In genomic region chr15:75659141-75659771, GRCh38 we compare ENCODE assay signal across 2 cellular contexts.
TF ChIP-seq lines count a peak whose summit lies in the region.

No MANE protein-coding gene starts in this region.

TF ChIP-seq in SK-N-SH, 30 proteins besides CTCF, POLR2A, EP300 and RAD21:
- TF ChIP-seq RFX5 (IDR thresholded peaks at IDR 0.05; ENCODE audit: low read length) (no peak), REST (IDR thresholded peaks at IDR 0.05; ENCODE audit: low read depth, low read length) (no peak), USF1 (IDR thresholded peaks at IDR 0.05; ENCODE audit: borderline replicate concordance, low read depth) (no peak), RXRA (IDR thresholded peaks at IDR 0.05; ENCODE audit: borderline replicate concordance, low read depth) (no peak), MEF2A (IDR thresholded peaks at IDR 0.05; ENCODE audit: borderline replicate concordance, low read depth) (no peak), NRF1 (IDR thresholded peaks at IDR 0.05; ENCODE audit: low read depth, low read length) (no peak), RCOR1 (IDR thresholded peaks at IDR 0.05; ENCODE audit: low read length) (no peak), TEAD4 (IDR thresholded peaks at IDR 0.05; ENCODE audit: borderline replicate concordance, insufficient read depth) (no peak), JUND (IDR thresholded peaks at IDR 0.05) (no peak), GATA2 (CRISPR knock-in tag; IDR thresholded peaks at IDR 0.05) (no peak), MXI1 (IDR thresholded peaks at IDR 0.05; ENCODE audit: low read depth, low read length) (no peak), TCF12 (IDR thresholded peaks at IDR 0.05) (no peak), FOXM1 (IDR thresholded peaks at IDR 0.05; ENCODE audit: low read depth) (no peak), FOSL2 (IDR thresholded peaks at IDR 0.05; ENCODE audit: borderline replicate concordance, low read depth) (no peak), POLR2AphosphoS5 (IDR thresholded peaks at IDR 0.05; ENCODE audit: low read depth, low read length) (no peak), GABPA (IDR thresholded peaks at IDR 0.05; ENCODE audit: low read depth) (no peak), MAX (IDR thresholded peaks at IDR 0.05; ENCODE audit: low read depth) (no peak), PBX3 (IDR thresholded peaks at IDR 0.05) (no peak), ELF1 (IDR thresholded peaks at IDR 0.05) (no peak), FOXJ3 (CRISPR knock-in tag; IDR thresholded peaks at IDR 0.05) (no peak)
TF ChIP-seq in SK-N-SH: peak in this region for 0.

TF ChIP-seq in SK-N-SH treated with all-trans-retinoic acid at 6 μM for 48 hours, 23 proteins besides CTCF, POLR2A, EP300 and RAD21:
- TF ChIP-seq ZFP3 (CRISPR knock-in tag; IDR thresholded peaks at IDR 0.05), result no peak
- TF ChIP-seq TOX (CRISPR knock-in tag; IDR thresholded peaks at IDR 0.05; ENCODE audit: borderline replicate concordance), result no peak
- TF ChIP-seq ARNTL (CRISPR knock-in tag; IDR thresholded peaks at IDR 0.05; ENCODE audit: borderline replicate concordance, low read depth), result no peak
- TF ChIP-seq CREB5 (CRISPR knock-in tag; IDR thresholded peaks at IDR 0.05; ENCODE audit: low read depth), result no peak
- no peak for TF ChIP-seq ESRRG (CRISPR knock-in tag; IDR thresholded peaks at IDR 0.05)
- no peak for TF ChIP-seq ZNF8 (CRISPR knock-in tag; IDR thresholded peaks at IDR 0.05)
- no peak for TF ChIP-seq PPARA (CRISPR knock-in tag; IDR thresholded peaks at IDR 0.05; ENCODE audit: borderline replicate concordance)
- TF ChIP-seq RARB (CRISPR knock-in tag; IDR thresholded peaks at IDR 0.05), result no peak
- TF ChIP-seq TCF4 (CRISPR knock-in tag; IDR thresholded peaks at IDR 0.05; ENCODE audit: borderline replicate concordance), result no peak
- no peak for TF ChIP-seq BACH2 (CRISPR knock-in tag; IDR thresholded peaks at IDR 0.05; ENCODE audit: borderline replicate concordance)
- no peak for TF ChIP-seq ZNF565 (CRISPR knock-in tag; conservative IDR thresholded peaks at IDR 0.05; ENCODE audit: low read depth)
- TF ChIP-seq OSR1 (CRISPR knock-in tag; IDR thresholded peaks at IDR 0.05), result no peak
- no peak for TF ChIP-seq POU6F1 (CRISPR knock-in tag; IDR thresholded peaks at IDR 0.05; ENCODE audit: borderline replicate concordance, low read depth)
